ENCODE assay signal across 29 cellular contexts in the genomic region with DNA sequence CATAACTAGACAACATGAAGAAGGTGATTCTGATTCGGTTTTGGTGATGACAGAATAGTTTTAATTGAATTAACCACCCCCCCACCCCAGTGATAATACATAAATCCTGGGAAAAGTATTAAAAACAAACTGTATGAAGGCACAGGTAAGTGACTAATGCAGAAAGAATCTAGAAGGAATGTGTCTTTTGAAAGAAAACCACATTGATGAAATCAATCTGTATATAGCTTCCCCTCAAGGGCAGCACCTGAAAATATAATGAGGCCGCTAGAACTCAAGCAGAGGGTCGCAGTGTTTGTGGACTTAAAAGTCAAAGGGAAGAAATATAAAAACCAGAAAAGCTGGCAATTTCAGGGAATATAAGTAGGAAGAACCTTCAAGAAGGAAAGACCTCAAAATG.
DNase-seq lines count a peak whose midpoint lies in the region; ATAC-seq and TF ChIP-seq lines count a peak whose summit lies in the region.
"Had no signal": no experiment of that assay in that cellular context is flagged by ENCODE, and none has a peak within 500 bp of the region (broad histone marks: within the 10 kb centered on the region; RNA-seq: fewer than 3 reads in every experiment).

No MANE protein-coding gene starts in this region.

- H3K9me3 Mint-ChIP-seq in neural progenitor cell: no peaks in the 10 kb centered on the region
- H3K9me3 Mint-ChIP-seq: activated naive CD8-positive, alpha-beta T cell treated with anti-CD3 and anti-CD28 coated beads for 36 hours had no signal

- H3K9me3 ChIP-seq in RWPE2 (ENCODE audit: severe bottlenecking): no peaks in the 10 kb centered on the region
- no peaks in the 10 kb centered on the region for H3K9me3 ChIP-seq in neural progenitor cell (ENCODE audit: low read depth)
- H3K9me3 ChIP-seq: ascending aorta, pancreas, tibial nerve had no signal

- H3K4me3 ChIP-seq in RWPE2 (ENCODE audit: severe bottlenecking) (no peak overlapping the region), retinal pigment epithelial cell (ENCODE audit: low read length) (no peak overlapping the region), neural progenitor cell (no peak overlapping the region)
- H3K4me3 ChIP-seq: ascending aorta, GM23248, lung, pancreas, spleen, tibial nerve had no signal

- H3K36me3 ChIP-seq in RWPE2 (ENCODE audit: low read depth) (no peaks in the 10 kb centered on the region), neural progenitor cell (no peaks in the 10 kb centered on the region)
- H3K36me3 ChIP-seq: ascending aorta, pancreas, spleen, tibial nerve had no signal

- DNase-seq in HT1080 (ENCODE audit: low read depth): peak; percentile 43
- DNase-seq in RWPE2 (ENCODE audit: low spot score): no peak
- no peak for DNase-seq in epithelial cell of prostate (ENCODE audit: low read depth, low spot score)
- DNase-seq in retinal pigment epithelial cell (ENCODE audit: low read depth): peak; percentile 11
- DNase-seq in AG08396 (ENCODE audit: low spot score): no peak
- no peak for DNase-seq in neural progenitor cell (ENCODE audit: low spot score)
- DNase-seq: activated CD4-positive, alpha-beta T cell treated with anti-CD3 and anti-CD28 coated beads for 4 hours; activated CD8-positive, alpha-beta memory T cell treated with anti-CD3 and anti-CD28 coated beads for 24 hours; activated effector memory CD4-positive, alpha-beta T cell treated with Interleukin-2 at 50 U/mL for 16 hours; activated naive CD8-positive, alpha-beta T cell treated with anti-CD3 and anti-CD28 coated beads for 36 hours; GM23248; HFFc6; kidney; NCI-H1105; NCI-H1930; NCI-H2227 treated with DMSO at 0.1 percent for 48 hours; NCI-H774; pancreas; right cardiac atrium; spleen; T-helper 9 cell had no signal

- H3K9ac ChIP-seq in neural progenitor cell: no peak overlapping the region
- H3K9ac ChIP-seq: GM23248 had no signal

- H3F3A ChIP-seq in neural progenitor cell (ENCODE audit: low read depth): no peaks in the 10 kb centered on the region

- H3K79me2 ChIP-seq in neural progenitor cell (ENCODE audit: low read depth): no peaks in the 10 kb centered on the region

- H3K27me3 Mint-ChIP-seq in neural progenitor cell (ENCODE audit: insufficient read depth, low read depth): no peaks in the 10 kb centered on the region
- H3K27me3 Mint-ChIP-seq: activated naive CD8-positive, alpha-beta T cell treated with anti-CD3 and anti-CD28 coated beads for 36 hours; central memory CD8-positive, alpha-beta T cell had no signal

- H3K4me2 ChIP-seq in neural progenitor cell: no peak overlapping the region

- no peaks in the 10 kb centered on the region for H3K27me3 ChIP-seq in RWPE2 (ENCODE audit: insufficient read depth, poor library complexity, severe bottlenecking)
- H3K27me3 ChIP-seq in neural progenitor cell: no peaks in the 10 kb centered on the region
- H3K27me3 ChIP-seq: ascending aorta, pancreas, spleen, tibial nerve had no signal

- no peaks in the 10 kb centered on the region for H4K20me1 ChIP-seq in neural progenitor cell (ENCODE audit: low read depth)

- no peak overlapping the region for H3K27ac Mint-ChIP-seq in neural progenitor cell
- H3K27ac Mint-ChIP-seq: activated naive CD8-positive, alpha-beta T cell treated with anti-CD3 and anti-CD28 coated beads for 36 hours; HFFc6 had no signal

- ATAC-seq in RWPE2 (ENCODE audit: low read depth) (peak; percentile 95), HG02610 (IDR thresholded peaks at IDR 0.05; ENCODE audit: unreplicated experiment) (no peak)
- ATAC-seq: pancreas, right cardiac atrium had no signal

- H3K27ac ChIP-seq in RWPE2 (ENCODE audit: poor library complexity, severe bottlenecking) (peak overlapping the region; percentile 95), epithelial cell of prostate (peak overlapping the region; percentile 54), neural progenitor cell (no peak overlapping the region)
- H3K27ac ChIP-seq: ascending aorta, C4-2B, GM23248, HL-60, pancreas, spleen, tibial nerve, VCaP had no signal

- peaks cover 4% of the 10 kb centered on the region for H3K4me1 Mint-ChIP-seq in neural progenitor cell
- H3K4me1 Mint-ChIP-seq: activated naive CD8-positive, alpha-beta T cell treated with anti-CD3 and anti-CD28 coated beads for 36 hours; central memory CD8-positive, alpha-beta T cell had no signal

- H3K4me3 Mint-ChIP-seq in neural progenitor cell: no peak overlapping the region
- H3K4me3 Mint-ChIP-seq: activated naive CD8-positive, alpha-beta T cell treated with anti-CD3 and anti-CD28 coated beads for 36 hours; central memory CD8-positive, alpha-beta T cell; HFFc6 had no signal

- H3K4me1 ChIP-seq in RWPE2 (ENCODE audit: insufficient read depth, poor library complexity, severe bottlenecking) (peaks cover 40% of the 10 kb centered on the region), neural progenitor cell (peaks cover 13% of the 10 kb centered on the region)
- H3K4me1 ChIP-seq: ascending aorta, pancreas, spleen, tibial nerve had no signal

- no peak for TF ChIP-seq CTCF in RWPE2 (IDR thresholded peaks at IDR 0.05; ENCODE audit: poor library complexity, severe bottlenecking)
- TF ChIP-seq CTCF in retinal pigment epithelial cell (conservative IDR thresholded peaks at IDR 0.05; ENCODE audit: low read depth, low read length): no peak
- no peak for TF ChIP-seq CTCF in neural progenitor cell (IDR thresholded peaks at IDR 0.05)

- no peak overlapping the region for H2AFZ ChIP-seq in neural progenitor cell (replicated peaks)
- H2AFZ ChIP-seq: GM23248 had no signal

- no peaks in the 10 kb centered on the region for H3K36me3 Mint-ChIP-seq in neural progenitor cell
- H3K36me3 Mint-ChIP-seq: activated naive CD8-positive, alpha-beta T cell treated with anti-CD3 and anti-CD28 coated beads for 36 hours had no signal

Comparison
In these comparisons a context has a peak if more than half of its experiments do, and no peak if none do; other contexts are left out.
1. DNase-seq: peak in HT1080 (single experiment) and retinal pigment epithelial cell (single experiment); none in RWPE2 (single experiment), epithelial cell of prostate (single experiment), AG08396 (single experiment) and neural progenitor cell (single experiment).